In genomic region chr19:14477417-14478112, GRCh38 we compare ENCODE assay signal across 1 cellular context.
TF ChIP-seq lines count a peak whose summit lies in the region.

No MANE protein-coding gene starts in this region.

TF ChIP-seq in endothelial cell of umbilical vein, 7 proteins besides CTCF, POLR2A, EP300 and RAD21:
- TF ChIP-seq POLR2AphosphoS5 (IDR thresholded peaks at IDR 0.05; ENCODE audit: insufficient read depth, low read depth, low read length): no peak
- TF ChIP-seq JUN (IDR thresholded peaks at IDR 0.05; ENCODE audit: borderline replicate concordance, insufficient read depth, insufficient read length, low read depth): no peak
- no peak for TF ChIP-seq GATA2 (IDR thresholded peaks at IDR 0.05; ENCODE audit: insufficient read depth, insufficient read length, low read depth, low read length)
- no peak for TF ChIP-seq FOS (IDR thresholded peaks at IDR 0.05; ENCODE audit: borderline replicate concordance, insufficient read depth, low read length)
- no peak for TF ChIP-seq MAX (IDR thresholded peaks at IDR 0.05; ENCODE audit: insufficient read depth, insufficient read length)
- no peak for TF ChIP-seq EZH2 (IDR thresholded peaks at IDR 0.05; ENCODE audit: borderline replicate concordance, low read depth, low read length, severe bottlenecking)
- TF ChIP-seq MYC (IDR thresholded peaks at IDR 0.05; ENCODE audit: low read depth, low read length): no peak
